ENCODE assay signal across 34 cellular contexts in the genomic region with DNA sequence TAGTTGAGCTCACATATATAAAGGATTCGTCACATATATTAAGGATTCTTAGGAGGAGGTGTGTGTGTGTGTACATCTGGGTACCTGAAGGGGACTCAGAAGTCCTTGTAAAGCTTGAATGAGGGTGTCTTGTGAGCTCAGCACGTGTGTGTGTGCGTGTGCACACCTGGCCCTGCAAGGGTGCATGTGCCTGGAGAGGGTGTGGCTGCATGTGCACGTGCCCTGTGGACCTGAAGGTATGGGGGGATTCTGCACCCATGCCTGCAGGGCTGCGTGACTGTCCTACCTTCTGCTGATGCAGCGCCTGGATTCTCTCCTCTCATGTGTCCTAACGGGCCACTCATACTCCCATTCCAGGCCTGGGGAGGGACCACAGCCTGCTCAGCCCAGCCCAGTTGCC. TPM values are rescaled to one million over a fixed set of nuclear protein-coding genes. Genes with fewer than 3 reads are reported as not detected.
"Had no signal": no experiment of that assay in that cellular context is flagged by ENCODE, and none has a peak within 500 bp of the region (broad histone marks: within the 10 kb centered on the region; RNA-seq: fewer than 3 reads in every experiment).

No MANE protein-coding gene starts in this region.

- H3K36me3 ChIP-seq: heart left ventricle, left lung, lower lobe of right lung, neutrophil, pancreas, prostate gland, sigmoid colon, stomach, thyroid gland, transverse colon, upper lobe of right lung had no signal

- H3K27me3 ChIP-seq: pancreas, testis, thyroid gland had no signal

- H3K27ac ChIP-seq: heart left ventricle, left lung, lower lobe of right lung, neutrophil, pancreas, prostate gland, sigmoid colon, stomach, testis, thyroid gland, transverse colon, upper lobe of right lung had no signal

- FAIRE-seq: islet of Langerhans, kidney, pancreas, small intestine, urothelium cell line had no signal

- H3K9me3 ChIP-seq: heart left ventricle, left lung, lower lobe of right lung, neutrophil, pancreas, prostate gland, sigmoid colon, stomach, testis, thyroid gland, transverse colon, upper lobe of right lung had no signal

- ATAC-seq: heart left ventricle; left colon; left lung; lower lobe of right lung; naive thymus-derived CD8-positive, alpha-beta T cell; pancreas; stimulated activated naive B cell treated with anti-CD40 and anti-IgM and Interleukin-4, amounts not matched to agents 10 μg/mL and 1 μg/mL and 100 μg/mL, for 72 hours; stimulated activated naive CD8-positive, alpha-beta T cell treated with anti-CD3 and anti-CD28 coated beads, Interleukin-15, Interleukin-2, amounts not matched to agents 100 U/mL and 50 U/mL, for 24 hours; upper lobe of right lung had no signal

- DNase-seq: hypothalamus; immature natural killer cell; kidney; left colon; lower lobe of right lung; mammary epithelial cell; mesenchymal stem cell; retina; right cardiac atrium; sigmoid colon; small intestine; stimulated activated CD4-positive, alpha-beta T cell treated with anti-CD3 and anti-CD28 coated beads, Interleukin-12 subunit alpha, Interleukin-12 subunit beta, amount 100 ng/mL, for 4 hours; stimulated activated CD4-positive, alpha-beta T cell treated with anti-CD3 and anti-CD28 coated beads, Interleukin-15, amount 100 ng/mL, for 24 hours; stimulated activated CD4-positive, alpha-beta T cell treated with anti-CD3 and anti-CD28 coated beads, Interleukin-2, amount 100 ng/mL, for 24 hours; stimulated activated CD4-positive, alpha-beta T cell treated with anti-CD3 and anti-CD28 coated beads, Interleukin-4, amount 100 ng/mL, for 1 hour; stimulated activated naive B cell treated with anti-CD40 and anti-IgM and Interleukin-4, amounts not matched to agents 10 μg/mL and 1 μg/mL and 100 μg/mL, for 72 hours; stimulated activated naive CD8-positive, alpha-beta T cell treated with anti-CD3 and anti-CD28 coated beads, Interleukin-15, Interleukin-2, amounts not matched to agents 100 U/mL and 50 U/mL, for 24 hours; stomach; testis; thyroid gland; transverse colon; upper lobe of right lung had no signal

- H3K4me3 ChIP-seq: heart left ventricle, left lung, lower lobe of right lung, pancreas, prostate gland, sigmoid colon, stomach, testis, thyroid gland, transverse colon, upper lobe of right lung had no signal

- H3K4me1 ChIP-seq: left lung, lower lobe of right lung, pancreas, prostate gland, sigmoid colon, stomach, testis, thyroid gland, transverse colon had no signal

RNA-seq across cellular contexts. Expression of gene EPHA8, which starts 24.0 kb away (rescaled TPM):
- total RNA-seq: left colon; left lung; liver; lower lobe of right lung; mammary epithelial cell; mucosa of gallbladder; naive thymus-derived CD8-positive, alpha-beta T cell; neural crest cell; omental fat pad; right cardiac atrium; sigmoid colon; stomach; thyroid gland; transverse colon; upper lobe of right lung had no signal
- polyA plus RNA-seq: heart left ventricle; immature natural killer cell; liver; mammary epithelial cell; naive thymus-derived CD8-positive, alpha-beta T cell; right cardiac atrium; sigmoid colon; stomach had no signal

RNA-seq across cellular contexts. Expression of gene C1QA, which starts 49.2 kb away (rescaled TPM):
- total RNA-seq: mammary epithelial cell, neural crest cell had no signal
- polyA plus RNA-seq: immature natural killer cell; mammary epithelial cell; naive thymus-derived CD8-positive, alpha-beta T cell had no signal

RNA-seq across cellular contexts. Expression of gene C1QC, which starts 56.2 kb away (rescaled TPM):
- total RNA-seq: mammary epithelial cell, neural crest cell had no signal
- polyA plus RNA-seq: immature natural killer cell; mammary epithelial cell; naive thymus-derived CD8-positive, alpha-beta T cell had no signal
